Comparison of ENCODE assay signal across 11 cellular contexts in the genomic region with DNA sequence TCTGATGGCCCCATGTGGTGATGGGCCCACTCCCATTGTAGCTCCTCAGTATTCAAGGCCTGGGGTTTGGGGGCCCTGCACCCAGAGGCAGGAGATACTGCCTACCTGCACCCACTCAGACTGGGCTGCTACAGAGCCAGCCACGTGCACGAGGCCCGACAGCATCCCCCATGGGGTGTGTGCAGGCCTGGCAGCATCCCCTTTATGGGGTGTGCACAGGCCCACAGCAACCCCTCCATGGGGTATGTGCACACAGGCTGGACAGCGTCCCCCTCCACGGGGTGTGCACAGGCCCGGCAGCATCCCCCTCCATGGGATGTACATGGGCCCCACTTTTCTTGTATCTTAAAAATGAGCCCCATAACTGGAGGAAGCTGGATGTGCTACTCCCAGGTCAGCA.
"Had no signal": no experiment of that assay in that cellular context is flagged by ENCODE, and none has a peak within 500 bp of the region (broad histone marks: within the 10 kb centered on the region; RNA-seq: fewer than 3 reads in every experiment).

No MANE protein-coding gene starts in this region.

- H3K9ac ChIP-seq: GM23248 had no signal

- FAIRE-seq: H1, H54 had no signal

- H3K4me3 ChIP-seq: GM23248, GM23338, HAP-1 had no signal

- H3K9me3 ChIP-seq: HAP-1 had no signal

- H3K4me3 Mint-ChIP-seq: GM23338, H9, HFFc6 had no signal

- H3K4me1 Mint-ChIP-seq: GM23338, H9 had no signal

- H2AFZ ChIP-seq: GM23248, GM23338 had no signal

- H3K27ac ChIP-seq: GM23248 had no signal

- H3K4me2 ChIP-seq: GM23338 had no signal

- H3K4me1 ChIP-seq: HAP-1 had no signal

- H3K27ac Mint-ChIP-seq: GM23338, HFFc6 had no signal

- ATAC-seq: GM23338, HCT116 had no signal

- DNase-seq: GM23248, GOT3, H7, H9, HCEC 1CT, HFFc6 had no signal

- H3K36me3 ChIP-seq: HAP-1 had no signal

- H3K9me3 Mint-ChIP-seq: GM23338, H9 had no signal
